In the genomic region with DNA sequence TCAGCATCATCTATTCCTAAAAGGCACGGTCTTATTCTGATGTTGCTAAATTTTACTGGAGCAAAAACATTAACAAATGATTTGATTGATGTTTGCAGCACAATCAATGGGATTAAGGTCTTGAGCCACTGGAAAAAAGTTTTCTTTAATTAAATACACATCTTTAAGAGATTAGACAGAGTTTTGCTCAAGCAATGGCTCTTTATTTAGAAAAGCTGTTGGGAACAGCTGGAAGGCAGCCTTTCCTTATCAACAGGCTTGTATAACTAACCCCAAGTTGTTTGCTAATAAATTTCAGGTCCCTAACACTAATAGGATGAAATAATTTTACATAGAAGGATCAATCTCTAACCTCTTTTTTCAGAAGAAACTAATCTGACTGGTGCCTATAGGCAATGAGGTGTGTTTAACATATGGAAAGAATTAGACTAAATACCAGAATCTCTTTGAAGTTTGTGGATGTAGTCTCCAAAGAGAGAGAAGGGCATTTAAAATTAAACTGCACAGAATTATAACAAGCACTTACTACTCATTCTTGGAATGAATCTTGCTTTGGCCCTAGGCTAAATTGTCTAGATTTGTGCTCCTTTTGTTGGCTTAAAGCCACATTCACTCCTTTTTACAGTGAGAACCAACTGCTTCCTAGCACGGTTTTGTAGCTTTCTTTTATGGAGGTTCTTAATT, we compare ENCODE assay signal across 10 cellular contexts.
DNase-seq lines count a peak whose midpoint lies in the region; ATAC-seq lines count a peak whose summit lies in the region.
"Had no signal": no experiment of that assay in that cellular context is flagged by ENCODE, and none has a peak within 500 bp of the region (broad histone marks: within the 10 kb centered on the region; RNA-seq: fewer than 3 reads in every experiment).

No MANE protein-coding gene starts in this region.

- H3K27me3 Mint-ChIP-seq in CD4-positive, CD25-positive, alpha-beta regulatory T cell = no peaks in the 10 kb centered on the region
- no peaks in the 10 kb centered on the region for H3K27me3 Mint-ChIP-seq in memory B cell

- peaks cover 6% of the 10 kb centered on the region for H3K36me3 ChIP-seq in CD4-positive, CD25-positive, alpha-beta regulatory T cell (ENCODE audit: control insufficient read depth, insufficient read depth, low read length)

- peak overlapping the region; percentile 88 for H3K4me3 ChIP-seq in CD4-positive, CD25-positive, alpha-beta regulatory T cell (ENCODE audit: low read depth, low read length)

- ATAC-seq in CD4-positive, CD25-positive, alpha-beta regulatory T cell (ENCODE audit: low read depth in 2 of 2) = no peak
- peak; percentile 21 to 42 for ATAC-seq in activated naive CD4-positive, alpha-beta T cell treated with anti-CD3 and anti-CD28 coated beads, Interleukin-2, amount 50 U/mL, for 72 hours
- ATAC-seq in memory B cell (ENCODE audit: low read depth) (no peak), GM19395 (IDR thresholded peaks at IDR 0.05; ENCODE audit: unreplicated experiment) (no peak)

- peaks cover 89% of the 10 kb centered on the region for H3K4me1 ChIP-seq in CD4-positive, CD25-positive, alpha-beta regulatory T cell (ENCODE audit: control insufficient read depth, insufficient read depth, low read length, poor library complexity, severe bottlenecking)

- H3K27me3 ChIP-seq in CD4-positive, CD25-positive, alpha-beta regulatory T cell (ENCODE audit: control insufficient read depth, insufficient read depth, low read length) = no peaks in the 10 kb centered on the region

- H3K27ac ChIP-seq in CD4-positive, CD25-positive, alpha-beta regulatory T cell (ENCODE audit: insufficient read depth, low read length, poor library complexity, severe bottlenecking) = peak overlapping the region; percentile 81

- peaks cover 0 to 4% (median 0%) of the 10 kb centered on the region in 7 donors for H3K9me3 Mint-ChIP-seq in CD4-positive, CD25-positive, alpha-beta regulatory T cell
- peaks cover 0 to 8% of the 10 kb centered on the region in 2 donors for H3K9me3 Mint-ChIP-seq in activated naive CD4-positive, alpha-beta T cell treated with anti-CD3 and anti-CD28 coated beads, Interleukin-2, amount 50 U/mL, for 72 hours
- H3K9me3 Mint-ChIP-seq in memory B cell = peaks cover 4% of the 10 kb centered on the region

- DNase-seq in CD4-positive, CD25-positive, alpha-beta regulatory T cell = no peak
- DNase-seq in H4 (ENCODE audit: low spot score) (peak; percentile 48), memory B cell (ENCODE audit: low spot score in 2 of 2) (no peak), C1 segment of cervical spinal cord (lab: John Stamatoyannopoulos, UW) (no peak), NCI-H524 (lab: John Stamatoyannopoulos, UW) (no peak)
- no peak for DNase-seq in activated naive CD4-positive, alpha-beta T cell treated with anti-CD3 and anti-CD28 coated beads, Interleukin-2, amount 50 U/mL, for 72 hours (ENCODE audit: low spot score in 2 of 2)
- DNase-seq in activated CD8-positive, alpha-beta memory T cell treated with anti-CD3 and anti-CD28 coated beads, Interleukin-2, amount 50 U/mL, for 48 hours = no peak
- DNase-seq: stimulated activated CD4-positive, alpha-beta T cell treated with anti-CD3 and anti-CD28 coated beads, Interleukin-15, amount 100 ng/mL, for 24 hours; T1000 had no signal

- peak overlapping the region; percentile 47 to 85 (median 72) for H3K4me3 Mint-ChIP-seq in CD4-positive, CD25-positive, alpha-beta regulatory T cell
- peak overlapping the region; percentile 43 for H3K4me3 Mint-ChIP-seq in memory B cell

- peaks cover 70 to 99% (median 86%) of the 10 kb centered on the region in 4 donors for H3K4me1 Mint-ChIP-seq in CD4-positive, CD25-positive, alpha-beta regulatory T cell
- H3K4me1 Mint-ChIP-seq in memory B cell = peaks cover 63% of the 10 kb centered on the region

- H3K36me3 Mint-ChIP-seq in CD4-positive, CD25-positive, alpha-beta regulatory T cell = peaks cover 17% of the 10 kb centered on the region
- H3K36me3 Mint-ChIP-seq in activated naive CD4-positive, alpha-beta T cell treated with anti-CD3 and anti-CD28 coated beads, Interleukin-2, amount 50 U/mL, for 72 hours = peaks cover 18 to 24% of the 10 kb centered on the region in 2 donors
- peaks cover 23% of the 10 kb centered on the region for H3K36me3 Mint-ChIP-seq in memory B cell

- peaks cover 0 to 2% of the 10 kb centered on the region in 2 experiments for H3K9me3 ChIP-seq in CD4-positive, CD25-positive, alpha-beta regulatory T cell (ENCODE audit: control insufficient read depth in 2 of 2, low read length in 2 of 2)

- peak overlapping the region; percentile 89 to 99 (median 92) for H3K27ac Mint-ChIP-seq in CD4-positive, CD25-positive, alpha-beta regulatory T cell
- peak overlapping the region; percentile 94 to 97 for H3K27ac Mint-ChIP-seq in activated naive CD4-positive, alpha-beta T cell treated with anti-CD3 and anti-CD28 coated beads, Interleukin-2, amount 50 U/mL, for 72 hours
- peak overlapping the region; percentile 92 for H3K27ac Mint-ChIP-seq in memory B cell

Comparison
In these comparisons a context has a peak if more than half of its experiments do, and no peak if none do; other contexts are left out.
1. ATAC-seq: peak in activated naive CD4-positive, alpha-beta T cell treated with anti-CD3 and anti-CD28 coated beads, Interleukin-2, amount 50 U/mL, for 72 hours (2 of 2); none in CD4-positive, CD25-positive, alpha-beta regulatory T cell (0 of 2), memory B cell (single experiment) and GM19395 (single experiment).
2. Peak in every context shown above with its lines, with median percentiles within 50 percentile points of each other: H3K27ac Mint-ChIP-seq.